In genomic region chr2:238254095-238254494, GRCh38 we compare ENCODE assay signal across 21 cellular contexts.
"Had no signal": no experiment of that assay in that cellular context is flagged by ENCODE, and none has a peak within 500 bp of the region (broad histone marks: within the 10 kb centered on the region; RNA-seq: fewer than 3 reads in every experiment).

No MANE protein-coding gene starts in this region.

- H3K9ac ChIP-seq: neural progenitor cell, parathyroid adenoma had no signal

- H3K27ac ChIP-seq: colonic mucosa, neural progenitor cell, parathyroid adenoma, right atrium auricular region, spleen, testis had no signal

- ATAC-seq: activated T-cell treated with anti-CD3 and anti-CD28 coated beads, Interleukin-2, amount 50 U/mL, for 72 hours; left cardiac atrium; naive thymus-derived CD4-positive, alpha-beta T cell had no signal

- H3K4me3 ChIP-seq: colonic mucosa, neural progenitor cell, right atrium auricular region, spleen, testis had no signal

- H3K9me3 ChIP-seq: colonic mucosa, right atrium auricular region, spleen, testis had no signal

- H3K27me3 ChIP-seq: colonic mucosa, neural progenitor cell, right atrium auricular region, spleen, testis had no signal

- H3K36me3 ChIP-seq: colonic mucosa, neural progenitor cell had no signal

- DNase-seq: activated CD4-positive, alpha-beta T cell treated with anti-CD3 and anti-CD28 coated beads for 4 hours; activated CD4-positive, alpha-beta T cell treated with anti-CD3 and anti-CD28 coated beads, Interleukin-2, amount 50 U/mL, for 4 hours; activated effector memory CD4-positive, alpha-beta T cell treated with Interleukin-2 at 50 U/mL for 16 hours; activated naive CD4-positive, alpha-beta T cell treated with Interleukin-2 at 50 U/mL for 16 hours; activated T-cell treated with anti-CD3 and anti-CD28 coated beads for 4 hours; activated T-cell treated with anti-CD3 and anti-CD28 coated beads, Interleukin-2, amount 50 U/mL, for 72 hours; anterior cingulate cortex; colonic mucosa; effector memory CD4-positive, alpha-beta T cell; islet precursor cell; left cardiac atrium; naive thymus-derived CD4-positive, alpha-beta T cell; occipital lobe; stimulated activated naive CD4-positive, alpha-beta T cell treated with Interleukin-2 at 50 U/mL for 16 hours; T-helper 1 cell; testis; trophoblast cell had no signal

- H3K4me1 ChIP-seq: colonic mucosa, neural progenitor cell, right atrium auricular region, testis had no signal
